1 cellular context compared by ENCODE assay signal in genomic region chr17:14760719-14761425, GRCh38.
TF ChIP-seq lines count a peak whose summit lies in the region.

No MANE protein-coding gene starts in this region.

TF ChIP-seq in HepG2, 621 proteins besides CTCF, POLR2A, EP300 and RAD21 (continued from another document):
- TF ChIP-seq ARID4A (CRISPR knock-in tag; IDR thresholded peaks at IDR 0.05; ENCODE audit: borderline replicate concordance) (peak; percentile 15; the same call in 1 of the 2 replicates), SAP130 (CRISPR knock-in tag; IDR thresholded peaks at IDR 0.05; ENCODE audit: low read depth) (0 out of 2 replicates have a peak, but pooled peaks have one; percentile 17), PATZ1 (CRISPR knock-in tag; IDR thresholded peaks at IDR 0.05) (peak; percentile 37; the same call in 1 of the 2 replicates), MED8 (CRISPR knock-in tag; IDR thresholded peaks at IDR 0.05; ENCODE audit: insufficient replicate concordance) (no peak), RBAK (CRISPR knock-in tag; IDR thresholded peaks at IDR 0.05) (0 out of 2 replicates have a peak, but pooled peaks have one; percentile 15), RARA (CRISPR knock-in tag; IDR thresholded peaks at IDR 0.05) (0 out of 2 replicates have a peak, but pooled peaks have one; percentile 8), ZNF800 (CRISPR knock-in tag; IDR thresholded peaks at IDR 0.05) (no peak), HNRNPUL1 (IDR thresholded peaks at IDR 0.05; ENCODE audit: low read depth, low read length) (no peak), LCORL (IDR thresholded peaks at IDR 0.05) (no peak), LCORL (CRISPR knock-in tag; IDR thresholded peaks at IDR 0.05) (no peak), ZNF20 (CRISPR knock-in tag; IDR thresholded peaks at IDR 0.05) (no peak), FOSL2 (CRISPR knock-in tag; IDR thresholded peaks at IDR 0.05) (0 out of 2 replicates have a peak, but pooled peaks have one; percentile 8), PAXIP1 (CRISPR knock-in tag; conservative IDR thresholded peaks at IDR 0.05) (0 out of 2 replicates have a peak, but pooled peaks have one; percentile 35), ZNF441 (CRISPR knock-in tag; IDR thresholded peaks at IDR 0.05; ENCODE audit: borderline replicate concordance) (no peak), ZNF318 (CRISPR knock-in tag; IDR thresholded peaks at IDR 0.05) (no peak), GTF3A (CRISPR knock-in tag; conservative IDR thresholded peaks at IDR 0.05) (no peak), SRF (IDR thresholded peaks at IDR 0.05; ENCODE audit: low read depth, low read length) (0 out of 2 replicates have a peak, but pooled peaks have one; percentile 23), HNF1B (CRISPR knock-in tag; IDR thresholded peaks at IDR 0.05) (peak; percentile 93), MAF1 (CRISPR knock-in tag; IDR thresholded peaks at IDR 0.05; ENCODE audit: borderline replicate concordance) (no peak)
